Comparison of ENCODE assay signal across 15 cellular contexts in the genomic region with DNA sequence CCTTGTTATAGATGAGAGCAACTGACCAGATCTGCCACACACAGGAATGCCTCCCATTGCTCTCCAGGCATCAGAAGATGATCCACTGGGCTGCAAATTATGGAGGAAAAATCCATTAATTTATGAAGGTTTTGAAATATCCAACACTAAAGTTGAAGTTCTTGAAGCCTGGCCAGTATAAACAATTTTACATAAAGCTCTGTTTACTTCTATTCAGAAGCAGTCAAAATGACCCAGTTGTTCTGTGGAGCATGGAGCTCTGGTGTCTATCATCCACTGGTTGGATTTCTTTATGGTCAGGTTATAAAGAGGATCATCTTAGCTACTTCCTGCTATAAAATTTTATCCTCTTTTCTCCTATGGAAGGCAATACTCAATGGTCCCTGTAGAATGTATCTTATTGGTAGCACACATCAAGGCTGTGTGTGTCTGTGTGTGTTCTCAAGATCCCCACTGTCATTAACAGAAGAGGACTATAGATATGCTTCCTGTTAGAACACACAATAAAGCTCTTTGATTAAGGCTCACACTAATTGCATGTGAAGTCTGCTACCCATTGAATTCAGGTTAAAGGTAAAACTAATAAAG.
DNase-seq lines count a peak whose midpoint lies in the region; ATAC-seq and TF ChIP-seq lines count a peak whose summit lies in the region.
"Had no signal": no experiment of that assay in that cellular context is flagged by ENCODE, and none has a peak within 500 bp of the region (broad histone marks: within the 10 kb centered on the region; RNA-seq: fewer than 3 reads in every experiment).

No MANE protein-coding gene starts in this region.

- H3K9me3 ChIP-seq in BLaER1 treated with 17β-estradiol and CSF1 and Interleukin-3, amounts not matched to agents 10 nM and 100 nM (replicated peaks in 1 of 11) = 0 out of 22 replicates have a peak, but pooled peaks cover 0 to 8% (median 0%) of the 10 kb centered on the region in 11 experiments

- no peaks in the 10 kb centered on the region for H3K36me3 Mint-ChIP-seq in nephron (ENCODE audit: low read depth)
- H3K36me3 Mint-ChIP-seq: CD14-positive monocyte; CD8-positive, alpha-beta T cell had no signal

- H4K20me1 ChIP-seq in BLaER1 treated with 17β-estradiol and CSF1 and Interleukin-3, amounts not matched to agents 10 nM and 100 nM = no peaks in the 10 kb centered on the region

- H3K9me3 Mint-ChIP-seq in nephron = peaks cover 7% of the 10 kb centered on the region

- no peak overlapping the region for H3K4me3 Mint-ChIP-seq in nephron
- H3K4me3 Mint-ChIP-seq: B cell; CD14-positive monocyte; CD8-positive, alpha-beta T cell had no signal

- TF ChIP-seq CTCF in choroid plexus epithelial cell (conservative IDR thresholded peaks at IDR 0.05; ENCODE audit: low read depth, low read length) = no peak
- no peak for TF ChIP-seq CTCF in nephron (IDR thresholded peaks at IDR 0.05; ENCODE audit: unreplicated experiment in 3 of 3)

- H3K4me2 ChIP-seq in BLaER1 treated with 17β-estradiol and CSF1 and Interleukin-3, amounts not matched to agents 10 nM and 100 nM = peak overlapping the region in 6 of 11 experiments; percentile 6 to 31 (median 20); a peak in 5 of 22 replicates

- H3K27me3 ChIP-seq in BLaER1 treated with 17β-estradiol and CSF1 and Interleukin-3, amounts not matched to agents 10 nM and 100 nM = no peaks in the 10 kb centered on the region

- H3K9ac ChIP-seq in BLaER1 treated with 17β-estradiol and CSF1 and Interleukin-3, amounts not matched to agents 10 nM and 100 nM = no peak overlapping the region
- H3K9ac ChIP-seq: GM23248 had no signal

- H3K27me3 Mint-ChIP-seq in nephron (ENCODE audit: low read depth) = no peaks in the 10 kb centered on the region
- H3K27me3 Mint-ChIP-seq: B cell had no signal

- no peak overlapping the region for H3K4me3 ChIP-seq in BLaER1 treated with 17β-estradiol and CSF1 and Interleukin-3, amounts not matched to agents 10 nM and 100 nM
- H3K4me3 ChIP-seq in choroid plexus epithelial cell (ENCODE audit: low read depth, low read length) = no peak overlapping the region
- H3K4me3 ChIP-seq: GM23248 had no signal

- H3K4me1 Mint-ChIP-seq in nephron = peaks cover 35% of the 10 kb centered on the region
- H3K4me1 Mint-ChIP-seq: B cell, CD14-positive monocyte had no signal

- no peak overlapping the region for H3K27ac ChIP-seq in BLaER1 treated with 17β-estradiol and CSF1 and Interleukin-3, amounts not matched to agents 10 nM and 100 nM
- H3K27ac ChIP-seq: GM23248 had no signal

- no peaks in the 10 kb centered on the region for H3K36me3 ChIP-seq in BLaER1 treated with 17β-estradiol and CSF1 and Interleukin-3, amounts not matched to agents 10 nM and 100 nM

- H3K4me1 ChIP-seq in BLaER1 treated with 17β-estradiol and CSF1 and Interleukin-3, amounts not matched to agents 10 nM and 100 nM = peaks cover 0 to 24% (median 14%) of the 10 kb centered on the region in 10 experiments; a peak in 16 of 20 replicates

- H3K27ac Mint-ChIP-seq in nephron = peak overlapping the region in 2 of 3 experiments; percentile 35 to 65
- H3K27ac Mint-ChIP-seq: B cell; CD14-positive monocyte; CD8-positive, alpha-beta T cell had no signal

- DNase-seq in choroid plexus epithelial cell (ENCODE audit: low read depth) (peak; percentile 14), iris pigment epithelial cell (ENCODE audit: low read depth) (peak; percentile 11), AG20443 (ENCODE audit: low spot score) (no peak)
- DNase-seq: ACHN; CD8-positive, alpha-beta T cell; DMS53; GM23248; IMR-90 had no signal

- ATAC-seq in GM21717 (IDR thresholded peaks at IDR 0.05; ENCODE audit: unreplicated experiment) (no peak), HG03159 (IDR thresholded peaks at IDR 0.05; ENCODE audit: unreplicated experiment) (no peak)
- ATAC-seq: CD8-positive, alpha-beta T cell; HCT116 had no signal
